27 cellular contexts compared by ENCODE assay signal in genomic region chr12:122245553-122245952, GRCh38. TPM values are rescaled to one million over a fixed set of nuclear protein-coding genes. Genes with fewer than 3 reads are reported as not detected.
DNase-seq lines count a peak whose midpoint lies in the region; ATAC-seq and FAIRE-seq lines count a peak whose summit lies in the region.
"Had no signal": no experiment of that assay in that cellular context is flagged by ENCODE, and none has a peak within 500 bp of the region (broad histone marks: within the 10 kb centered on the region; RNA-seq: fewer than 3 reads in every experiment).

No MANE protein-coding gene starts in this region.

- no peak for ATAC-seq in activated CD8-positive, alpha-beta T cell treated with anti-CD3 and anti-CD28 coated beads, Interleukin-2, amount 10 ng/mL, durations not matched to agents 7 days and 5 days
- ATAC-seq in naive thymus-derived CD8-positive, alpha-beta T cell = no peak
- no peak for ATAC-seq in GM18873 (IDR thresholded peaks at IDR 0.05; ENCODE audit: low FRiP score, unreplicated experiment)
- ATAC-seq: GM23338, left cardiac atrium had no signal

- CTCF ChIA-PET in activated CD8-positive, alpha-beta T cell treated with anti-CD3 and anti-CD28 coated beads, Interleukin-2, amount 10 ng/mL, durations not matched to agents 7 days and 5 days (lab: Charles Lee) = interaction anchor here (0.9 to 1.7 kb wide), 6 partner anchors 17 to 91 kb away, joined by 3 to 6 read pairs (median 4); partner anchors contain the start of gene VPS33A

- FAIRE-seq in frontal cortex (lab: Jason Lieb, UNC) = no peak
- FAIRE-seq: GM12892 had no signal

- H3K27ac ChIP-seq in KOPT-K1 (ENCODE audit: low read depth, low read length, poor library complexity, severe bottlenecking) = peak overlapping the region; percentile 73
- H3K27ac ChIP-seq: ascending aorta, C4-2B, esophagus squamous epithelium, KMS-11, parathyroid adenoma, RWPE1 had no signal

- H3K27ac Mint-ChIP-seq in activated naive CD4-positive, alpha-beta T cell treated with anti-CD3 and anti-CD28 coated beads, Interleukin-2, amount 50 U/mL, for 24 hours = peak overlapping the region; percentile 59
- H3K27ac Mint-ChIP-seq in activated CD8-positive, alpha-beta T cell treated with anti-CD3 and anti-CD28 coated beads, Interleukin-2, amount 10 ng/mL, durations not matched to agents 7 days and 5 days = peak overlapping the region; percentile 55
- peak overlapping the region in 7 of 10 donors; percentile 6 to 92 (median 53) for H3K27ac Mint-ChIP-seq in naive thymus-derived CD8-positive, alpha-beta T cell
- H3K27ac Mint-ChIP-seq: GM23338 had no signal

- peaks cover 9% of the 10 kb centered on the region for H3K36me3 Mint-ChIP-seq in activated naive CD4-positive, alpha-beta T cell treated with anti-CD3 and anti-CD28 coated beads, Interleukin-2, amount 50 U/mL, for 24 hours
- H3K36me3 Mint-ChIP-seq in activated CD8-positive, alpha-beta T cell treated with anti-CD3 and anti-CD28 coated beads, Interleukin-2, amount 10 ng/mL, durations not matched to agents 7 days and 5 days (ENCODE audit: low read depth) = peaks cover 33% of the 10 kb centered on the region
- H3K36me3 Mint-ChIP-seq in naive thymus-derived CD8-positive, alpha-beta T cell = peaks cover 0 to 78% (median 5%) of the 10 kb centered on the region in 3 donors
- H3K36me3 Mint-ChIP-seq: activated naive CD4-positive, alpha-beta T cell treated with anti-CD3 and anti-CD28 coated beads, Interleukin-2, amount 50 U/mL, for 72 hours had no signal

- H3K9me3 Mint-ChIP-seq in activated naive CD4-positive, alpha-beta T cell treated with anti-CD3 and anti-CD28 coated beads, Interleukin-2, amount 50 U/mL, for 24 hours = no peaks in the 10 kb centered on the region
- no peaks in the 10 kb centered on the region for H3K9me3 Mint-ChIP-seq in activated CD8-positive, alpha-beta T cell treated with anti-CD3 and anti-CD28 coated beads, Interleukin-2, amount 10 ng/mL, durations not matched to agents 7 days and 5 days (ENCODE audit: insufficient read depth)
- H3K9me3 Mint-ChIP-seq in naive thymus-derived CD8-positive, alpha-beta T cell = peaks cover 0 to 1% (median 0%) of the 10 kb centered on the region in 9 donors
- H3K9me3 Mint-ChIP-seq: activated naive CD4-positive, alpha-beta T cell treated with anti-CD3 and anti-CD28 coated beads, Interleukin-2, amount 50 U/mL, for 72 hours; GM23338; neural crest cell had no signal

- H3K4me1 Mint-ChIP-seq in activated naive CD4-positive, alpha-beta T cell treated with anti-CD3 and anti-CD28 coated beads, Interleukin-2, amount 50 U/mL, for 24 hours = peaks cover 28% of the 10 kb centered on the region
- peaks cover 19% of the 10 kb centered on the region for H3K4me1 Mint-ChIP-seq in activated CD8-positive, alpha-beta T cell treated with anti-CD3 and anti-CD28 coated beads, Interleukin-2, amount 10 ng/mL, durations not matched to agents 7 days and 5 days (ENCODE audit: low read depth)
- peaks cover 7 to 26% (median 17%) of the 10 kb centered on the region in 4 donors for H3K4me1 Mint-ChIP-seq in naive thymus-derived CD8-positive, alpha-beta T cell
- H3K4me1 Mint-ChIP-seq: GM23338, neural crest cell had no signal

- no peak for DNase-seq in activated naive CD4-positive, alpha-beta T cell treated with anti-CD3 and anti-CD28 coated beads, Interleukin-2, amount 50 U/mL, for 16 hours
- DNase-seq in activated CD8-positive, alpha-beta T cell treated with anti-CD3 and anti-CD28 coated beads, Interleukin-2, amount 10 ng/mL, durations not matched to agents 7 days and 5 days = no peak
- DNase-seq in naive thymus-derived CD8-positive, alpha-beta T cell = no peak
- no peak for DNase-seq in central memory CD4-positive, alpha-beta T cell
- DNase-seq in frontal cortex (ENCODE audit: low spot score in 2 of 2) = no peak
- DNase-seq: esophagus squamous epithelium, foreskin melanocyte, left cardiac atrium, NCI-H1417 treated with DMSO at 0.1 percent for 48 hours, NCI-H2081 treated with DMSO at 0.1 percent for 48 hours, NCI-H345, NCI-H774, substantia nigra had no signal

- POLR2A ChIA-PET in activated CD8-positive, alpha-beta T cell treated with anti-CD3 and anti-CD28 coated beads, Interleukin-2, amount 10 ng/mL, durations not matched to agents 7 days and 5 days (lab: Charles Lee) = interaction anchor here (0.6 to 2.1 kb wide), 2 partner anchors 18 to 231 kb away, joined by 4 to 22 read pairs; partner anchors contain the start of gene DIABLO
- POLR2A ChIA-PET in naive thymus-derived CD8-positive, alpha-beta T cell (lab: Charles Lee) = interaction anchor here (0.5 to 3.1 kb wide), 4 partner anchors 19 to 948 kb away, joined by 3 to 16 read pairs (median 4); partner anchors contain the start of gene DIABLO

- H3K4me3 Mint-ChIP-seq in activated naive CD4-positive, alpha-beta T cell treated with anti-CD3 and anti-CD28 coated beads, Interleukin-2, amount 50 U/mL, for 24 hours = no peak overlapping the region
- H3K4me3 Mint-ChIP-seq in activated CD8-positive, alpha-beta T cell treated with anti-CD3 and anti-CD28 coated beads, Interleukin-2, amount 10 ng/mL, durations not matched to agents 7 days and 5 days = peak overlapping the region; percentile 8
- H3K4me3 Mint-ChIP-seq in naive thymus-derived CD8-positive, alpha-beta T cell = peak overlapping the region in 2 of 10 donors; percentile 28 to 46
- H3K4me3 Mint-ChIP-seq: GM23338, neural crest cell had no signal

- H3K36me3 ChIP-seq in KOPT-K1 (ENCODE audit: insufficient read depth, low read length) = peaks cover 39% of the 10 kb centered on the region

- H3K27me3 Mint-ChIP-seq in activated naive CD4-positive, alpha-beta T cell treated with anti-CD3 and anti-CD28 coated beads, Interleukin-2, amount 50 U/mL, for 24 hours = no peaks in the 10 kb centered on the region
- no peaks in the 10 kb centered on the region for H3K27me3 Mint-ChIP-seq in activated CD8-positive, alpha-beta T cell treated with anti-CD3 and anti-CD28 coated beads, Interleukin-2, amount 10 ng/mL, durations not matched to agents 7 days and 5 days (ENCODE audit: low read depth)
- H3K27me3 Mint-ChIP-seq in naive thymus-derived CD8-positive, alpha-beta T cell = no peaks in the 10 kb centered on the region

- no peaks in the 10 kb centered on the region for H3K9me3 ChIP-seq in KOPT-K1 (ENCODE audit: insufficient read depth, low read length, poor library complexity, severe bottlenecking)
- H3K9me3 ChIP-seq: ascending aorta, esophagus squamous epithelium had no signal

RNA-seq across cellular contexts. Expression of gene DIABLO, which starts 19.7 kb away (rescaled TPM):
- 10 to 100 TPM; 43.5 to 47.1 TPM for total RNA-seq in activated CD8-positive, alpha-beta T cell treated with anti-CD3 and anti-CD28 coated beads, Interleukin-2, amount 10 ng/mL, durations not matched to agents 7 days and 5 days
- total RNA-seq in naive thymus-derived CD8-positive, alpha-beta T cell = 10 to 100 TPM; 41.7 to 51.0 TPM
- polyA plus RNA-seq in naive thymus-derived CD8-positive, alpha-beta T cell = 10 to 100 TPM; 48.2 to 71.3 (median 61.7) TPM
- total RNA-seq in frontal cortex = 57.5 TPM

RNA-seq across cellular contexts. Expression of gene VPS33A, which starts 20.7 kb away (rescaled TPM):
- total RNA-seq in activated CD8-positive, alpha-beta T cell treated with anti-CD3 and anti-CD28 coated beads, Interleukin-2, amount 10 ng/mL, durations not matched to agents 7 days and 5 days = 10 to 100 TPM; 22.0 to 22.4 TPM
- 10 to 100 TPM; 29.4 to 29.5 TPM for total RNA-seq in naive thymus-derived CD8-positive, alpha-beta T cell
- polyA plus RNA-seq in naive thymus-derived CD8-positive, alpha-beta T cell = 10 to 100 TPM; 17.6 to 24.2 (median 20.1) TPM
- total RNA-seq in frontal cortex = 28.9 TPM

RNA-seq across cellular contexts. Expression of gene B3GNT4, which starts 42.0 kb away (rescaled TPM):
- total RNA-seq in activated CD8-positive, alpha-beta T cell treated with anti-CD3 and anti-CD28 coated beads, Interleukin-2, amount 10 ng/mL, durations not matched to agents 7 days and 5 days = 1 to 10 TPM in 1 of 2 experiments, under 1 TPM in 1; 0.90 to 1.4 TPM
- not detected for total RNA-seq in naive thymus-derived CD8-positive, alpha-beta T cell
- polyA plus RNA-seq in naive thymus-derived CD8-positive, alpha-beta T cell = under 1 TPM in 2 of 3 donors, not detected in 1; 0.12 to 0.25 TPM
- 11.8 TPM for total RNA-seq in frontal cortex
- total RNA-seq: ascending aorta, cardiac septum, Daoy, left cardiac atrium had no signal
